Comparison of ENCODE assay signal across 28 cellular contexts in genomic region chr9:98798254-98798653, GRCh38.
"Had no signal": no experiment of that assay in that cellular context is flagged by ENCODE, and none has a peak within 500 bp of the region (broad histone marks: within the 10 kb centered on the region; RNA-seq: fewer than 3 reads in every experiment).

No MANE protein-coding gene starts in this region.

- H3K27me3 ChIP-seq: ascending aorta, esophagus squamous epithelium, right atrium auricular region, tibial artery had no signal

- H3K9me3 ChIP-seq: ascending aorta, esophagus squamous epithelium, left lung, lower lobe of right lung, right atrium auricular region, suprapubic skin, tibial artery had no signal

- DNase-seq: activated CD4-positive, alpha-beta memory T cell treated with anti-CD3 and anti-CD28 coated beads, Interleukin-2, amount 10 ng/mL, durations not matched to agents 7 days and 5 days; activated CD4-positive, alpha-beta T cell treated with anti-CD3 and anti-CD28 coated beads for 48 hours; activated CD8-positive, alpha-beta memory T cell treated with anti-CD3 and anti-CD28 coated beads, Interleukin-2, amount 50 U/mL, for 48 hours; activated naive CD8-positive, alpha-beta T cell treated with anti-CD3 and anti-CD28 coated beads for 36 hours; activated T-cell treated with anti-CD3 and anti-CD28 coated beads, Interleukin-2, amount 50 U/mL, for 24 hours; caudate nucleus; dermis blood vessel endothelial cell; effector CD4-positive, alpha-beta T cell; esophagus squamous epithelium; foreskin melanocyte; left lung; lower lobe of right lung; mesenchymal stem cell; nephron progenitor cell; nucleus accumbens; spleen; stimulated activated naive CD4-positive, alpha-beta T cell; SW 1271; T-helper 17 cell; T1000; tibial artery; WERI-Rb-1 had no signal

- H3K9me3 Mint-ChIP-seq: activated T-helper 17 cell treated with anti-CD3 and anti-CD28 coated beads, Interleukin-2, amount 50 U/mL, for 72 hours had no signal

- H3K27ac ChIP-seq: ascending aorta, esophagus squamous epithelium, left lung, lower lobe of right lung, parathyroid adenoma, right atrium auricular region, spleen, suprapubic skin, tibial artery, WERI-Rb-1 had no signal

- H3K27me3 Mint-ChIP-seq: activated naive CD8-positive, alpha-beta T cell treated with anti-CD3 and anti-CD28 coated beads for 36 hours had no signal

- H3K4me3 ChIP-seq: ascending aorta, esophagus squamous epithelium, left lung, lower lobe of right lung, right atrium auricular region, spleen, suprapubic skin, tibial artery had no signal

- H3K27ac Mint-ChIP-seq: activated CD4-positive, alpha-beta memory T cell treated with anti-CD3 and anti-CD28 coated beads, Interleukin-2, amount 10 ng/mL, durations not matched to agents 7 days and 5 days; activated naive CD8-positive, alpha-beta T cell treated with anti-CD3 and anti-CD28 coated beads for 36 hours; activated T-cell treated with anti-CD3 and anti-CD28 coated beads, Interleukin-2, amount 50 U/mL, for 24 hours; activated T-helper 17 cell treated with anti-CD3 and anti-CD28 coated beads, Interleukin-2, amount 50 U/mL, for 72 hours; nephron progenitor cell; T-helper 17 cell had no signal

- H3K4me1 ChIP-seq: parathyroid adenoma had no signal

- H3K36me3 ChIP-seq: ascending aorta, esophagus squamous epithelium, left lung, lower lobe of right lung, right atrium auricular region, spleen, suprapubic skin, tibial artery had no signal

- ATAC-seq: activated CD4-positive, CD25-positive, alpha-beta regulatory T cell treated with anti-CD3 and anti-CD28 coated beads, Interleukin-2, amount 50 U/mL, for 24 hours; activated T-helper 17 cell treated with anti-CD3 and anti-CD28 coated beads, Interleukin-2, amount 50 U/mL, for 72 hours; left lung; lower lobe of right lung; T-helper 17 cell had no signal
